ENCODE assay signal across 26 cellular contexts in genomic region chr1:242871631-242872030, GRCh38.
"Had no signal": no experiment of that assay in that cellular context is flagged by ENCODE, and none has a peak within 500 bp of the region (broad histone marks: within the 10 kb centered on the region; RNA-seq: fewer than 3 reads in every experiment).

No MANE protein-coding gene starts in this region.

- H3K27me3 ChIP-seq: neural progenitor cell, ovary, right lobe of liver, sigmoid colon, suprapubic skin, testis, tibial artery, transverse colon, upper lobe of right lung, uterus had no signal

- H3K27ac ChIP-seq: neural progenitor cell, ovary, parathyroid adenoma, psoas muscle, right lobe of liver, sigmoid colon, suprapubic skin, testis, tibial artery, transverse colon, upper lobe of right lung, uterus had no signal

- DNase-seq: natural killer cell; occipital lobe; ovary; posterior cingulate gyrus; psoas muscle; right cardiac atrium; right lobe of liver; sigmoid colon; small intestine; stimulated activated CD4-positive, alpha-beta T cell treated with anti-CD3 and anti-CD28 coated beads, Interleukin-15, amount 100 ng/mL, for 24 hours; stimulated activated CD4-positive, alpha-beta T cell treated with anti-CD3 and anti-CD28 coated beads, Interleukin-2, amount 100 ng/mL, for 24 hours; stimulated activated CD4-positive, alpha-beta T cell treated with anti-CD3 and anti-CD28 coated beads, Interleukin-2, amount 100 ng/mL, for 48 hours; stimulated activated CD4-positive, alpha-beta T cell treated with anti-CD3 and anti-CD28 coated beads, Interleukin-4, amount 100 ng/mL, for 24 hours; stimulated activated naive B cell treated with anti-CD40 and anti-IgM and Interleukin-4, amounts not matched to agents 10 μg/mL and 1 μg/mL and 100 μg/mL, for 72 hours; stimulated activated naive CD8-positive, alpha-beta T cell treated with anti-CD3 and anti-CD28 coated beads, Interleukin-15, amount 100 ng/mL, for 72 hours; stimulated activated naive CD8-positive, alpha-beta T cell treated with anti-CD3 and anti-CD28 coated beads, Interleukin-15, Interleukin-2, amounts not matched to agents 100 U/mL and 50 U/mL, for 24 hours; substantia nigra; testis; tibial artery; transverse colon; upper lobe of right lung; uterus had no signal

- H3K9ac ChIP-seq: neural progenitor cell, parathyroid adenoma had no signal

- H3K79me2 ChIP-seq: parathyroid adenoma had no signal

- FAIRE-seq: small intestine had no signal

- ATAC-seq: natural killer cell; psoas muscle; right lobe of liver; stimulated activated effector memory CD8-positive, alpha-beta T cell treated with anti-CD3 and anti-CD28 coated beads, Interleukin-12 subunit alpha, Interleukin-12 subunit beta, amount 100 ng/mL, for 72 hours; stimulated activated naive CD8-positive, alpha-beta T cell treated with anti-CD3 and anti-CD28 coated beads, Interleukin-15, amount 100 ng/mL, for 72 hours; stimulated activated naive CD8-positive, alpha-beta T cell treated with anti-CD3 and anti-CD28 coated beads, Interleukin-15, Interleukin-2, amounts not matched to agents 100 U/mL and 50 U/mL, for 24 hours; upper lobe of right lung had no signal

- H3K4me1 ChIP-seq: neural progenitor cell, parathyroid adenoma, psoas muscle, right lobe of liver, sigmoid colon, suprapubic skin, testis, tibial artery, transverse colon, upper lobe of right lung, uterus had no signal

- H3K9me3 ChIP-seq: ovary, psoas muscle, right lobe of liver, sigmoid colon, suprapubic skin, testis, tibial artery, transverse colon, upper lobe of right lung, uterus had no signal

- H3K36me3 ChIP-seq: neural progenitor cell, ovary, right lobe of liver, sigmoid colon, suprapubic skin, tibial artery, transverse colon, upper lobe of right lung, uterus had no signal

- H3K4me2 ChIP-seq: neural progenitor cell had no signal

- H2AFZ ChIP-seq: parathyroid adenoma had no signal

- H3K4me3 ChIP-seq: neural progenitor cell, ovary, psoas muscle, right lobe of liver, sigmoid colon, suprapubic skin, testis, tibial artery, transverse colon, upper lobe of right lung, uterus had no signal
